ENCODE assay signal across 8 cellular contexts in the genomic region with DNA sequence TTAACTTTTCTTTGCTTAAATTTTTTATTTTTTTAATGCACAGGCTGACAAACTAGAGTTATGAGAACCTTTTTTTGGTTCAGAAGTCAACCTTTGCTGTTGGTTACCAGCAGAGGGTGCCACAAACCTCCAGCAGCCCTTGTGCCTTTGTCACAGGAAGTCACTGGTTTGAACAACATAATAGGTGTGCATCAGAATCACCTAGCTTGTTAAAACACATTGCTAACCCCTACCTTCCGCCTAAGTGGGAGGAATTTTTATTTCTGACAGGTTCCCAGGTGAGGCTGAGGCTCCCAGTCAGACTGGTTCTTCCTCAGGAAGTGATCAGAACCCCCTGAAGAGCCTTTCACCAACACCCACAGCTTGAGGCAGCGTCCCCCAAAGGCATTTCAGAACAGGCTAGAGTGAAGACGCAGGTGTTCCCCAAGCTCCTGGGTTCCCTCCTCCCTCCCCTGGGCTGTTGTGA. TPM values are rescaled to one million over a fixed set of nuclear protein-coding genes. Genes with fewer than 3 reads are reported as not detected.
DNase-seq lines count a peak whose midpoint lies in the region; ATAC-seq and TF ChIP-seq lines count a peak whose summit lies in the region.

No MANE protein-coding gene starts in this region.

- intact Hi-C loops in activated B cell treated with CpG ODN at 0.5 μM for 24 hours (cut with micrococcal nuclease), result loop anchor here (1.0 kb wide), 3 partner anchors 22 to 48 kb away; a partner anchor contains a TSS

- no peak overlapping the region; the same call in 1 of the 2 replicates for H3K9ac ChIP-seq in MM.1S (ENCODE audit: low read length)

- no peaks in the 10 kb centered on the region for H3K36me3 ChIP-seq in MM.1S (replicated peaks; ENCODE audit: insufficient read depth, low read length)
- no peaks in the 10 kb centered on the region for H3K36me3 ChIP-seq in kidney epithelial cell (ENCODE audit: control insufficient read depth, insufficient read depth, low read length)

- POLR2A ChIA-PET in activated B cell treated with CpG ODN at 0.5 μM for 24 hours (lab: Charles Lee), result interaction anchor here (0.6 to 2.4 kb wide), 2 partner anchors 22 to 35 kb away, joined by 10 to 18 read pairs; a partner anchor contains a TSS

- H3K27me3 ChIP-seq in MM.1S (replicated peaks; ENCODE audit: insufficient read depth, low read length) (no peaks in the 10 kb centered on the region), kidney epithelial cell (ENCODE audit: control insufficient read depth, insufficient read depth, low read length) (no peaks in the 10 kb centered on the region)

- no peaks in the 10 kb centered on the region for H3K9me3 Mint-ChIP-seq in activated B cell treated with CpG ODN at 0.5 μM for 24 hours

- H3K9me2 ChIP-seq in MM.1S (replicated peaks; ENCODE audit: insufficient read depth, low read length), result no peaks in the 10 kb centered on the region

- H3K79me2 ChIP-seq in MM.1S (ENCODE audit: low read length), result no peaks in the 10 kb centered on the region

- H3K27ac ChIP-seq in 22Rv1, result no peak overlapping the region
- H3K27ac ChIP-seq in MM.1S (ENCODE audit: low read length), result peak overlapping the region; percentile 34; the same call in 1 of the 2 replicates

- TF ChIP-seq CTCF in 22Rv1 (IDR thresholded peaks at IDR 0.05) (peak; percentile 81), GM12875 (IDR thresholded peaks at IDR 0.05; ENCODE audit: borderline replicate concordance, insufficient read depth, low read depth, low read length) (peak; percentile 71), MM.1S (IDR thresholded peaks at IDR 0.05; ENCODE audit: low read length) (peak; percentile 79), activated B cell treated with CpG ODN at 0.5 μM for 24 hours (IDR thresholded peaks at IDR 0.05) (no peak), kidney epithelial cell (IDR thresholded peaks at IDR 0.05; ENCODE audit: insufficient read depth, low read length, poor library complexity, severe bottlenecking) (peak; percentile 83)

- peaks cover 2% of the 10 kb centered on the region for H3K36me3 Mint-ChIP-seq in activated B cell treated with CpG ODN at 0.5 μM for 24 hours (ENCODE audit: low read depth)

- H3K4me3 ChIP-seq in GM12875 (ENCODE audit: low read depth, low read length) (no peak overlapping the region), MM.1S (ENCODE audit: low read length) (0 out of 2 replicates have a peak overlapping the region, but pooled peaks have one; percentile 2), kidney epithelial cell (ENCODE audit: low read depth, low read length) (no peak overlapping the region)

- no peaks in the 10 kb centered on the region for H3K9me3 ChIP-seq in MM.1S (replicated peaks; ENCODE audit: insufficient read depth, low read length)

- H3K27ac Mint-ChIP-seq in activated B cell treated with CpG ODN at 0.5 μM for 24 hours, result peak overlapping the region; percentile 30

- CTCF ChIA-PET in activated B cell treated with CpG ODN at 0.5 μM for 24 hours (lab: Charles Lee), result interaction anchor here (0.7 to 3.0 kb wide), 12 partner anchors 9 to 49 kb away, joined by 3 to 32 read pairs (median 4); a partner anchor contains a TSS

- peak overlapping the region; percentile 64 for H3K4me2 ChIP-seq in MM.1S (ENCODE audit: low read depth, low read length)

- no peaks in the 10 kb centered on the region for H3K4me1 ChIP-seq in MM.1S (ENCODE audit: low read length)

- peaks cover 4% of the 10 kb centered on the region; the same call in 1 of the 2 replicates for H3F3A ChIP-seq in MM.1S (ENCODE audit: insufficient read depth, low read length)

- H2AFZ ChIP-seq in MM.1S (ENCODE audit: low read length), result peak overlapping the region; percentile 59

- no peaks in the 10 kb centered on the region for H3K27me3 Mint-ChIP-seq in activated B cell treated with CpG ODN at 0.5 μM for 24 hours

- H3K4me1 Mint-ChIP-seq in activated B cell treated with CpG ODN at 0.5 μM for 24 hours, result peaks cover 5% of the 10 kb centered on the region

- ATAC-seq in activated B cell treated with CpG ODN at 0.5 μM for 24 hours (ENCODE audit: low read depth), result peak; percentile 78
- no peak for ATAC-seq in HG03025 (IDR thresholded peaks at IDR 0.05; ENCODE audit: low FRiP score, unreplicated experiment)

- H4K20me1 ChIP-seq in MM.1S (ENCODE audit: insufficient read depth, low read length), result no peaks in the 10 kb centered on the region

- no peak overlapping the region for H3K4me3 Mint-ChIP-seq in activated B cell treated with CpG ODN at 0.5 μM for 24 hours

- DNase-seq in MM.1S, result peak; percentile 85
- DNase-seq in activated B cell treated with CpG ODN at 0.5 μM for 24 hours, result no peak
- peak; percentile 74 for DNase-seq in central memory CD4-positive, alpha-beta T cell
- no peak for DNase-seq in kidney epithelial cell (ENCODE audit: low read depth)
- peak; percentile 17 to 51 (median 31) for DNase-seq in stimulated activated CD4-positive, alpha-beta T cell treated with anti-CD3 and anti-CD28 coated beads, TNF-alpha, amount 100 ng/mL, for 4 hours (ENCODE audit: low read depth in 3 of 3)

RNA-seq across cellular contexts. Expression of a gene that starts 22.6 kb away (rescaled TPM):
- total RNA-seq in activated B cell treated with CpG ODN at 0.5 μM for 24 hours (99.0 and 104 TPM in 2 replicates), kidney epithelial cell (188 and 251 TPM in 2 replicates)

RNA-seq across cellular contexts. Expression of a gene that starts 47.8 kb away (rescaled TPM):
- total RNA-seq in activated B cell treated with CpG ODN at 0.5 μM for 24 hours (13.2 and 15.4 TPM in 2 replicates), kidney epithelial cell (22.0 and 35.9 TPM in 2 replicates)

Comparison
In these comparisons a context has a peak if more than half of its experiments do, and no peak if none do; other contexts are left out.
1. DNase-seq: peak in MM.1S (single experiment), central memory CD4-positive, alpha-beta T cell (single experiment) and stimulated activated CD4-positive, alpha-beta T cell treated with anti-CD3 and anti-CD28 coated beads, TNF-alpha, amount 100 ng/mL, for 4 hours (3 of 3); none in activated B cell treated with CpG ODN at 0.5 μM for 24 hours (single experiment) and kidney epithelial cell (single experiment).